Comparison of ENCODE assay signal across 5 cellular contexts in the genomic region with DNA sequence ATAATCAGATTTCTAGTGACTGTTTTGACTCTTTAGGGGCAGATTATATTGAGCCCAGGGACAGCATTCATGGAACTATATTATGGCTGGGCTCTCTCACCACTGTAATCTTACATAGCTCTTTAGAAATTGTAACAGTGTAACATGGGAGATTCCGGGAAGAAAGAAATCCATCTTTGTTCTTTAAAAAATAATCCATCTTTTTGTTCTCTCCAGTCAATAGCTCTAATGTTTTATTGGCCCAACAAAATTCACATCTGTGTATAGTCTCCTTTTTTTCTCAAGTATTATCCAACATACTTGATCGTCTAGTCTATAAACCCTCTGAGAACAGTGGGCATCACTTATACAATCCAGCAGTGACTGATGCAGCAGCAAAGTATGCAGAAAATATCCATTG.
"Had no signal": no experiment of that assay in that cellular context is flagged by ENCODE, and none has a peak within 500 bp of the region (broad histone marks: within the 10 kb centered on the region; RNA-seq: fewer than 3 reads in every experiment).

No MANE protein-coding gene starts in this region.

- H3K4me3 ChIP-seq: K562 had no signal

- DNase-seq: GOT3, H7, HCEC 1CT, IMR-90 had no signal
